ENCODE assay signal across 17 cellular contexts in the genomic region with DNA sequence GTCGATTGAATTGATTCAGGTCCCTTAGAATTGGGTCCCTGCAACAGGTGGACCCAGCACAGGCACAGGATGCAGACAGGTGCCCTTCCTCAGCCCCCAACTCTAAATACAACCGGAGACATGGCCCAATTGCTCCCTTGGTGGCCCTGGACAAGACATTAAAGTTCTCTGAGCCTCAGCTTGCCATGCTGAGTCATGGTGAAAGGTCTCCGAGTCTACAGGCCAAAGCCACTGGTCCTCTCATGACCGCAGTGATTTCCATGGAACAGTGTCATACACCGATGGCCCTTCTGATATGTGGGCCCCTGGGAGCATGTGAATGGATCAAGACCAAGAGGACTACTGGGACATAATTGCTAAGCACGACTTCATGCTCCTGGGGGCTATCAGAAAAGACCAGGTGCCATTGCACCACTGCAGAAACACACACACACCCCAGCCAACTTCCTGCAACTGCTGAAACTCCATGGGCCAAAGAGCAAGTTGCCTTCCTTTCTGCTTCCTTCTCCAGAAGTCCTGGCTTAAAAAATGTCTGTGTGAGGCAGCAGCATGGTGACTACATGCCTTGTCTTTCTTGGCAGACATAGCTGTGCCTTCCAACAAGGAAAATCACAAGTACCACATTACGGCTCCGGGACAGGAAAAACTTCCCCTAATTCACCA. TPM values are rescaled to one million over a fixed set of nuclear protein-coding genes. Genes with fewer than 3 reads are reported as not detected.
DNase-seq lines count a peak whose midpoint lies in the region; ATAC-seq and TF ChIP-seq lines count a peak whose summit lies in the region.
"Had no signal": no experiment of that assay in that cellular context is flagged by ENCODE, and none has a peak within 500 bp of the region (broad histone marks: within the 10 kb centered on the region; RNA-seq: fewer than 3 reads in every experiment).

No MANE protein-coding gene starts in this region.

- H3K27ac ChIP-seq in CD8-positive, alpha-beta T cell (ENCODE audit: low read depth, low read length): no peak overlapping the region
- H3K27ac ChIP-seq in skin epidermis (peak overlapping the region in 17 of 21 experiments; percentile 3 to 91 (median 57)), psoas muscle (no peak overlapping the region)
- H3K27ac ChIP-seq: body of pancreas, gastrocnemius medialis, prostate gland had no signal

- no peak for DNase-seq in CD8-positive, alpha-beta T cell
- peak; percentile 30 for DNase-seq in dermis blood vessel endothelial cell
- no peak for DNase-seq in HEK293T (ENCODE audit: extremely low spot score)
- no peak for DNase-seq in psoas muscle
- DNase-seq: activated B cell treated with CpG ODN at 0.5 μM for 24 hours, body of pancreas, COR-L47, gastrocnemius medialis, KG1, NCI-H1436, SK-N-SH had no signal

- H3K9me2 ChIP-seq in Loucy (replicated peaks; ENCODE audit: low read depth, low read length): no peaks in the 10 kb centered on the region
- H3K9me2 ChIP-seq: SK-N-SH had no signal

- peaks cover 76% of the 10 kb centered on the region for H3K79me2 ChIP-seq in Loucy (ENCODE audit: insufficient read depth, low read length)

- intact Hi-C loops in CD8-positive, alpha-beta T cell (cut with DNase I, micrococcal nuclease): loop anchor here in 1 of 2 experiments (10.0 kb wide), 1 partner anchor 74 kb away; no protein-coding TSS in a partner anchor
- intact Hi-C loops in psoas muscle (cut with DNase I): no loop called here

- peaks cover 93% of the 10 kb centered on the region for H3K4me1 Mint-ChIP-seq in CD8-positive, alpha-beta T cell (ENCODE audit: low read depth)

- peaks cover 47% of the 10 kb centered on the region for H3K36me3 Mint-ChIP-seq in CD8-positive, alpha-beta T cell

- no peak overlapping the region for H3K4me3 Mint-ChIP-seq in CD8-positive, alpha-beta T cell
- H3K4me3 Mint-ChIP-seq: activated B cell treated with CpG ODN at 0.5 μM for 24 hours had no signal

- H3K4me2 ChIP-seq in Loucy (ENCODE audit: low read depth, low read length, poor library complexity, severe bottlenecking): peak overlapping the region; percentile 20
- H3K4me2 ChIP-seq: SK-N-SH had no signal

- H3K27ac Mint-ChIP-seq in CD8-positive, alpha-beta T cell: peak overlapping the region; percentile 63
- H3K27ac Mint-ChIP-seq: activated B cell treated with CpG ODN at 0.5 μM for 24 hours had no signal

- TF ChIP-seq CTCF in CD8-positive, alpha-beta T cell (IDR thresholded peaks at IDR 0.05): no peak
- no peak for TF ChIP-seq CTCF in Loucy (conservative IDR thresholded peaks at IDR 0.05; ENCODE audit: low read length)
- no peak for TF ChIP-seq CTCF in psoas muscle (IDR thresholded peaks at IDR 0.05)

- no peak overlapping the region for H2AFZ ChIP-seq in Loucy (ENCODE audit: low read length)

- peak overlapping the region; percentile 70 for H3K9ac ChIP-seq in Loucy (ENCODE audit: low read depth, low read length, poor library complexity, severe bottlenecking)
- H3K9ac ChIP-seq: SK-N-SH had no signal

- H3K9me3 Mint-ChIP-seq in CD8-positive, alpha-beta T cell: no peaks in the 10 kb centered on the region
- H3K9me3 Mint-ChIP-seq: activated B cell treated with CpG ODN at 0.5 μM for 24 hours had no signal

- WGBS in psoas muscle, 3 donors: 76 to 86% (median 85%) methylated on average over 8 of the region's 8 CpGs

- CTCF ChIA-PET in CD8-positive, alpha-beta T cell (lab: Charles Lee): interaction anchor here (0.8 to 1.6 kb wide), 2 partner anchors 30 to 39 kb away, joined by 3 to 5 read pairs; no protein-coding TSS in a partner anchor
- CTCF ChIA-PET in HEK293T (lab: Yijun Ruan, JAX): no interaction called here

- H3K27me3 Mint-ChIP-seq in CD8-positive, alpha-beta T cell (ENCODE audit: low read depth): no peaks in the 10 kb centered on the region
- H3K27me3 Mint-ChIP-seq: activated B cell treated with CpG ODN at 0.5 μM for 24 hours had no signal

- H3K36me3 ChIP-seq in CD8-positive, alpha-beta T cell (ENCODE audit: insufficient read depth, low read length): peaks cover 4% of the 10 kb centered on the region
- peaks cover 51% of the 10 kb centered on the region; the same call in 1 of the 2 replicates for H3K36me3 ChIP-seq in Loucy (ENCODE audit: insufficient read depth, low read length)
- peaks cover 0 to 14% of the 10 kb centered on the region in 2 donors for H3K36me3 ChIP-seq in psoas muscle (ENCODE audit: insufficient read depth in 1 of 2, low read depth in 1 of 2)
- H3K36me3 ChIP-seq: prostate gland had no signal

- no peaks in the 10 kb centered on the region for H3K27me3 ChIP-seq in CD8-positive, alpha-beta T cell (ENCODE audit: insufficient read depth, low read length)
- no peaks in the 10 kb centered on the region for H3K27me3 ChIP-seq in Loucy (ENCODE audit: insufficient read depth, low read length, poor library complexity, severe bottlenecking)
- no peaks in the 10 kb centered on the region for H3K27me3 ChIP-seq in psoas muscle (ENCODE audit: insufficient read depth in 3 of 3, low read length in 2 of 3)
- H3K27me3 ChIP-seq: body of pancreas, gastrocnemius medialis, vagina had no signal

- peaks cover 13% of the 10 kb centered on the region for H3F3A ChIP-seq in Loucy (ENCODE audit: low read depth)

- H3K4me3 ChIP-seq in CD8-positive, alpha-beta T cell (ENCODE audit: low read depth, low read length): no peak overlapping the region
- no peak overlapping the region for H3K4me3 ChIP-seq in Loucy (ENCODE audit: low read length, poor library complexity, severe bottlenecking)
- no peak overlapping the region for H3K4me3 ChIP-seq in skin epidermis
- no peak overlapping the region for H3K4me3 ChIP-seq in psoas muscle
- H3K4me3 ChIP-seq: body of pancreas, gastrocnemius medialis, prostate gland, vagina had no signal

- H4K20me1 ChIP-seq in Loucy (ENCODE audit: insufficient read depth, low read length, poor library complexity, severe bottlenecking): no peaks in the 10 kb centered on the region

- peaks cover 88% of the 10 kb centered on the region for H3K4me1 ChIP-seq in CD8-positive, alpha-beta T cell (ENCODE audit: insufficient read depth, low read length)
- peaks cover 91% of the 10 kb centered on the region for H3K4me1 ChIP-seq in Loucy (ENCODE audit: insufficient read depth, low read length, poor library complexity, severe bottlenecking)
- peaks cover 35% of the 10 kb centered on the region for H3K4me1 ChIP-seq in psoas muscle

- POLR2A ChIA-PET in CD8-positive, alpha-beta T cell (lab: Charles Lee): no interaction called here
- POLR2A ChIA-PET in HEK293T (lab: Yijun Ruan, JAX): no interaction called here

- no peaks in the 10 kb centered on the region for H3K9me3 ChIP-seq in CD8-positive, alpha-beta T cell (ENCODE audit: low read length)
- H3K9me3 ChIP-seq in Loucy (ENCODE audit: insufficient read depth, low read depth, low read length) (no peaks in the 10 kb centered on the region), psoas muscle (no peaks in the 10 kb centered on the region)
- H3K9me3 ChIP-seq: body of pancreas, gastrocnemius medialis, prostate gland, SK-N-SH, vagina had no signal

- ATAC-seq in CD8-positive, alpha-beta T cell: no peak
- no peak for ATAC-seq in GM18511 (IDR thresholded peaks at IDR 0.05; ENCODE audit: unreplicated experiment)
- ATAC-seq in psoas muscle: no peak
- ATAC-seq: body of pancreas, gastrocnemius medialis had no signal

TF ChIP-seq in HEK293T, 16 proteins besides CTCF, POLR2A, EP300 and RAD21:
- TF ChIP-seq ARNT (IDR thresholded peaks at IDR 0.05) (no peak), FOXA1 (IDR thresholded peaks at IDR 0.05) (no peak), NFRKB (IDR thresholded peaks at IDR 0.05) (no peak), ZNF384 (IDR thresholded peaks at IDR 0.05) (no peak), FOXK2 (IDR thresholded peaks at IDR 0.05) (no peak), SP1 (IDR thresholded peaks at IDR 0.05) (no peak), BHLHE40 (IDR thresholded peaks at IDR 0.05; ENCODE audit: borderline replicate concordance) (no peak), TARDBP (IDR thresholded peaks at IDR 0.05) (no peak), SUZ12 (IDR thresholded peaks at IDR 0.05) (no peak), CTBP1 (IDR thresholded peaks at IDR 0.05; ENCODE audit: borderline replicate concordance) (no peak), HDGF (IDR thresholded peaks at IDR 0.05; ENCODE audit: borderline replicate concordance) (no peak), FOXM1 (IDR thresholded peaks at IDR 0.05; ENCODE audit: borderline replicate concordance) (no peak), LEF1 (IDR thresholded peaks at IDR 0.05; ENCODE audit: borderline replicate concordance) (no peak), L3MBTL2 (conservative IDR thresholded peaks at IDR 0.05) (no peak), ELF4 (IDR thresholded peaks at IDR 0.05) (no peak)
- TF ChIP-seq, protein P1, sequence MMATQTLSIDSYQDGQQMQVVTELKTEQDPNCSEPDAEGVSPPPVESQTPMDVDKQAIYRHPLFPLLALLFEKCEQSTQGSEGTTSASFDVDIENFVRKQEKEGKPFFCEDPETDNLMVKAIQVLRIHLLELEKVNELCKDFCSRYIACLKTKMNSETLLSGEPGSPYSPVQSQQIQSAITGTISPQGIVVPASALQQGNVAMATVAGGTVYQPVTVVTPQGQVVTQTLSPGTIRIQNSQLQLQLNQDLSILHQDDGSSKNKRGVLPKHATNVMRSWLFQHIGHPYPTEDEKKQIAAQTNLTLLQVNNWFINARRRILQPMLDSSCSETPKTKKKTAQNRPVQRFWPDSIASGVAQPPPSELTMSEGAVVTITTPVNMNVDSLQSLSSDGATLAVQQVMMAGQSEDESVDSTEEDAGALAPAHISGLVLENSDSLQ (IDR thresholded peaks at IDR 0.05): no peak

RNA-seq across cellular contexts. Expression of a gene that starts 38.8 kb away (rescaled TPM):
- total RNA-seq in CD8-positive, alpha-beta T cell: 100 to 1,000 TPM in 1 of 2 experiments, 10 to 100 TPM in 1; 88.7 to 101 TPM
- 26.2 and 43.8 TPM in 2 replicates for total RNA-seq in dermis blood vessel endothelial cell
- 10 to 100 TPM in 1 of 4 donors, 1 to 10 TPM in 3; 6.8 to 11.8 (median 8.8) TPM for total RNA-seq in psoas muscle
- polyA plus RNA-seq in psoas muscle: 1 to 10 TPM; 2.8 to 5.6 (median 3.4) TPM

RNA-seq across cellular contexts. Expression of a gene that starts 53.6 kb away (rescaled TPM):
- total RNA-seq in CD8-positive, alpha-beta T cell: not detected
- not detected in 2 replicates for total RNA-seq in dermis blood vessel endothelial cell
- not detected for total RNA-seq in psoas muscle
- polyA plus RNA-seq in psoas muscle: not detected
- total RNA-seq: activated B cell treated with CpG ODN at 0.5 μM for 24 hours, body of pancreas, gastrocnemius medialis, H1, vagina had no signal
- polyA plus RNA-seq: H1, SK-N-SH had no signal

Comparison
In these comparisons a context has a peak if more than half of its experiments do, and no peak if none do; other contexts are left out.
1. H3K27ac ChIP-seq: peak in skin epidermis (17 of 21); none in CD8-positive, alpha-beta T cell (single experiment) and psoas muscle (single experiment).